ENCODE assay signal across 17 cellular contexts in genomic region chr5:142605649-142606048, GRCh38.
"Had no signal": no experiment of that assay in that cellular context is flagged by ENCODE, and none has a peak within 500 bp of the region (broad histone marks: within the 10 kb centered on the region; RNA-seq: fewer than 3 reads in every experiment).

No MANE protein-coding gene starts in this region.

- H3K4me3 Mint-ChIP-seq: activated CD4-positive, alpha-beta T cell treated with anti-CD3 and anti-CD28 coated beads, Interleukin-2, amount 10 ng/mL, durations not matched to agents 24 days and 14 days; activated T-cell treated with anti-CD3 and anti-CD28 coated beads, Interleukin-2, amount 50 U/mL, for 72 hours; natural killer cell; WTC11 had no signal

- H3K4me1 ChIP-seq: testis had no signal

- H3K9me3 ChIP-seq: esophagus squamous epithelium, ovary, sigmoid colon, SJSA1, stomach, testis had no signal

- H3K4me1 Mint-ChIP-seq: activated CD4-positive, alpha-beta T cell treated with anti-CD3 and anti-CD28 coated beads, Interleukin-2, amount 10 ng/mL, durations not matched to agents 24 days and 14 days; natural killer cell had no signal

- H3K36me3 ChIP-seq: esophagus squamous epithelium, ovary, sigmoid colon, stomach had no signal

- H3K9me3 Mint-ChIP-seq: activated CD4-positive, alpha-beta T cell treated with anti-CD3 and anti-CD28 coated beads, Interleukin-2, amount 10 ng/mL, durations not matched to agents 24 days and 14 days; activated T-cell treated with anti-CD3 and anti-CD28 coated beads, Interleukin-2, amount 50 U/mL, for 72 hours; natural killer cell; WTC11 had no signal

- H3K27ac ChIP-seq: esophagus squamous epithelium, ovary, SJSA1, testis had no signal

- DNase-seq: activated CD4-positive, alpha-beta T cell treated with anti-CD3 and anti-CD28 coated beads, Interleukin-2, amount 10 ng/mL, durations not matched to agents 24 days and 14 days; activated CD8-positive, alpha-beta memory T cell treated with anti-CD3 and anti-CD28 coated beads, Interleukin-2, amount 50 U/mL, for 48 hours; activated naive CD4-positive, alpha-beta T cell treated with Interleukin-2 at 50 U/mL for 16 hours; activated T-cell treated with anti-CD3 and anti-CD28 coated beads, Interleukin-2, amount 50 U/mL, for 72 hours; aorta; esophagus squamous epithelium; left cardiac atrium; natural killer cell; ovary; sigmoid colon; stimulated activated CD4-positive, alpha-beta T cell treated with anti-CD3 and anti-CD28 coated beads, Interleukin-12 subunit alpha, Interleukin-12 subunit beta, amount 100 ng/mL, for 4 hours; stimulated activated CD4-positive, alpha-beta T cell treated with anti-CD3 and anti-CD28 coated beads, Interleukin-2, amount 100 ng/mL, for 24 hours; stomach; T-helper 2 cell; testis had no signal

- ATAC-seq: activated T-cell treated with anti-CD3 and anti-CD28 coated beads, Interleukin-2, amount 50 U/mL, for 72 hours; natural killer cell; WTC11 had no signal

- H3K27ac Mint-ChIP-seq: activated CD4-positive, alpha-beta T cell treated with anti-CD3 and anti-CD28 coated beads, Interleukin-2, amount 10 ng/mL, durations not matched to agents 24 days and 14 days; activated T-cell treated with anti-CD3 and anti-CD28 coated beads, Interleukin-2, amount 50 U/mL, for 72 hours; natural killer cell; WTC11 had no signal

- H3K4me3 ChIP-seq: esophagus squamous epithelium, ovary, sigmoid colon, SJSA1, stomach, testis had no signal

- H3K27me3 ChIP-seq: esophagus squamous epithelium, ovary, sigmoid colon, SJSA1, stomach, testis had no signal

- H3K36me3 Mint-ChIP-seq: natural killer cell, WTC11 had no signal
